Comparison of ENCODE assay signal across 8 cellular contexts in the genomic region with DNA sequence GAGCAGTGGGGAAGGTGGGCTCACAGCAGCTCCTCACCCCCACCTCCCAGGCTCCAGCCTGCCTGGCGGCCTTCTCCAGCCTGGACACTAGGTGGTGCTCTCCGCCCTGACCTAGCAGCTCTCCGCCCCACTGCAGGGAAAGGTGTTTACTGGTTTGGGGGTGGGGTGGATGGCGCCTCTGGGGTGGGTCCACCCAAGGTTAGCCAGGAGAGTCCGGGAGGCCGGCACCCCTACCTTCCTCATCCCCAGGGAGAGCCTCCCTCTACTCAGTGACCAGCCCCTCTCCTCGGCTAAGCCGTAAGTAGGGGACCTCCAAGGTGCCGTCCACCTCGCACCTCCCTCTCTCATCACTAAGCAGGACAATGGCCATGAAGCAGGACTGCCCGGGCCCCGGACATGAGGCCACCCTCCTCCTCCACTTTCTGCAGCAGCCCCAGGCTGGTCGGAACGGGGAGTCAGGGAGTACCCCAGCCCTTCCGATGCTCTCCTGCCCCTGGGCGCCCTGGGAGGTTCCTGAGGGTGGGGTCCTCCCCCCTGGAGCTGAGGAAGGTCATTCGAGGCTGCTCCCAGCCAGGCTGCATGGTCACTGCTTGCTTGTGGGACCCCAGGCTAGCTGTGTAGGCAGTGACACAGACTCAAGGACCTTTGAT.
DNase-seq lines count a peak whose midpoint lies in the region; ATAC-seq, FAIRE-seq and TF ChIP-seq lines count a peak whose summit lies in the region.

No MANE protein-coding gene starts in this region.

- H3K4me2 ChIP-seq in K562 (ENCODE audit: insufficient read depth, low read length) = no peak overlapping the region

- H3K9ac ChIP-seq in K562 (ENCODE audit: insufficient read depth in 1 of 2, low read depth in 2 of 2, low read length in 2 of 2) (peak overlapping the region in 1 of 2 experiments; percentile 6; a peak in 1 of 4 replicates), iPS-18a (ENCODE audit: low read length) (peak overlapping the region; percentile 39)

- no peak overlapping the region for H2AFZ ChIP-seq in K562 (ENCODE audit: low read depth, low read length)

- H3K4me1 ChIP-seq in K562 (replicated peaks in 1 of 2; ENCODE audit: control insufficient read depth in 2 of 2, insufficient read depth in 2 of 2, low read length in 2 of 2) = peaks cover 0 to 16% of the 10 kb centered on the region in 2 experiments; a peak in 1 of 5 replicates
- H3K4me1 ChIP-seq in iPS-18a (ENCODE audit: control insufficient read depth, low read depth, low read length) = peaks cover 10% of the 10 kb centered on the region

- H3K27me3 ChIP-seq in K562 (ENCODE audit: control insufficient read depth in 2 of 2, insufficient read depth in 2 of 2, low read length in 2 of 2) (peaks cover 11 to 45% of the 10 kb centered on the region in 2 experiments; a peak in 4 of 5 replicates), iPS-18a (ENCODE audit: control insufficient read depth, insufficient read depth, low read length) (peaks cover 7% of the 10 kb centered on the region)

- TF ChIP-seq CTCF in LNCaP clone FGC (IDR thresholded peaks at IDR 0.05; ENCODE audit: control insufficient read depth, extremely low read depth, insufficient read depth) (peak; percentile 95), K562 (IDR thresholded peaks at IDR 0.05 in 2 of 3, conservative IDR thresholded peaks at IDR 0.05 in 1 of 3; ENCODE audit: insufficient read depth in 2 of 3, low read depth in 1 of 3, low read length in 3 of 3) (peak; percentile 80 to 93 (median 88))

- no peaks in the 10 kb centered on the region for H3K9me3 ChIP-seq in K562 (replicated peaks; ENCODE audit: control insufficient read depth, insufficient read depth, low read depth, low read length)
- H3K9me3 ChIP-seq in iPS-18a (ENCODE audit: control insufficient read depth, low read depth, low read length) = no peaks in the 10 kb centered on the region

- TF ChIP-seq RAD21 in K562 (CRISPR knock-in tag; conservative IDR thresholded peaks at IDR 0.05 in 1 of 2, IDR thresholded peaks at IDR 0.05 in 1 of 2) = peak in 1 of 2 experiments; percentile 87; a peak in 2 of 4 replicates

- peak; percentile 66 for DNase-seq in Daoy (ENCODE audit: low read depth)
- no peak for DNase-seq in LNCaP clone FGC (ENCODE audit: low read depth)
- DNase-seq in T1000 (lab: John Stamatoyannopoulos, UW) = peak; percentile 9
- peak; percentile 76 to 91 (median 88) for DNase-seq in K562 (ENCODE audit: extremely low read depth in 1 of 4, low spot score in 3 of 4)
- DNase-seq in stimulated activated CD4-positive, alpha-beta T cell treated with anti-CD3 and anti-CD28 coated beads, Interleukin-12 subunit alpha, Interleukin-12 subunit beta, amount 100 ng/mL, for 4 hours = peak; percentile 50

- peaks cover 17% of the 10 kb centered on the region for H4K20me1 ChIP-seq in K562 (replicated peaks; ENCODE audit: control insufficient read depth, insufficient read depth, low read length)

- POLR2A ChIA-PET in K562 (lab: Yijun Ruan, JAX) = interaction anchor here (0.5 to 1.0 kb wide), 2 partner anchors 60 to 86 kb away, joined by 3 read pairs; no protein-coding TSS in a partner anchor

- H3K9me1 ChIP-seq in K562 (ENCODE audit: control insufficient read depth, insufficient read depth, low read length) = no peaks in the 10 kb centered on the region

- ATAC-seq in K562 (peak; percentile 89), HG03108 (IDR thresholded peaks at IDR 0.05; ENCODE audit: unreplicated experiment) (no peak), HG02759 (IDR thresholded peaks at IDR 0.05; ENCODE audit: unreplicated experiment) (no peak)

- no peaks in the 10 kb centered on the region for H3K36me3 ChIP-seq in K562 (ENCODE audit: control insufficient read depth, insufficient read depth, low read length)
- no peaks in the 10 kb centered on the region for H3K36me3 ChIP-seq in iPS-18a (ENCODE audit: control insufficient read depth, low read depth, low read length)

- BruUV-seq in K562 (replicated peaks; lab: Mats Ljungman, UMichigan) = no TSS peak

- no peak overlapping the region for H3K4me3 ChIP-seq in LNCaP clone FGC (ENCODE audit: low read depth, low read length)
- H3K4me3 ChIP-seq in K562 = no peak overlapping the region
- peak overlapping the region; percentile 40 for H3K4me3 ChIP-seq in iPS-18a (ENCODE audit: low read length)

- CTCF ChIA-PET in K562 (lab: Yijun Ruan, JAX; ENCODE audit: low intra/inter-chr PET ratio) = interaction anchor here (0.6 to 5.0 kb wide), 9 partner anchors 77 to 663 kb away, joined by 3 to 58 read pairs (median 4); no protein-coding TSS in a partner anchor

- H3K27ac ChIP-seq in K562 (ENCODE audit: extremely low read depth, low read depth, low read length) (no peak overlapping the region), iPS-18a (ENCODE audit: low read length) (no peak overlapping the region)

- no peaks in the 10 kb centered on the region for H3K79me2 ChIP-seq in K562 (ENCODE audit: control insufficient read depth, insufficient read depth, low read length)

- in situ Hi-C loops in K562 (cut with MboI) = loop anchor here (5.0 to 25.0 kb wide), 3 partner anchors 83 to 643 kb away; partner anchors contain the start of gene SLC45A1

- WGBS in K562 (ENCODE audit: insufficient coverage, low coverage, missing lambda C conversion rate) = 6% methylated on average over 17 of the region's 17 CpGs

- intact Hi-C loops in K562 (cut with micrococcal nuclease) = loop anchor here (5.0 kb wide), 2 partner anchors 348 to 678 kb away; no protein-coding TSS in a partner anchor

- FAIRE-seq in K562 (lab: Jason Lieb, UNC) = peak; percentile 78

- no peak for TF ChIP-seq POLR2A in K562 (conservative IDR thresholded peaks at IDR 0.05)

- no peak for TF ChIP-seq EP300 in K562 (IDR thresholded peaks at IDR 0.05; ENCODE audit: low read length)

TF ChIP-seq in K562, 482 proteins besides CTCF, POLR2A, EP300 and RAD21 (continues in another document):
- TF ChIP-seq ZNF134 (CRISPR knock-in tag; conservative IDR thresholded peaks at IDR 0.05) = no peak
- TF ChIP-seq OTX1 (CRISPR knock-in tag; IDR thresholded peaks at IDR 0.05) = no peak
- no peak for TF ChIP-seq XRCC4 (IDR thresholded peaks at IDR 0.05; ENCODE audit: extremely low read depth, insufficient read depth, insufficient read length)
- TF ChIP-seq RAD51 (IDR thresholded peaks at IDR 0.05; ENCODE audit: borderline replicate concordance, low read depth) = no peak
- TF ChIP-seq, protein P1, sequence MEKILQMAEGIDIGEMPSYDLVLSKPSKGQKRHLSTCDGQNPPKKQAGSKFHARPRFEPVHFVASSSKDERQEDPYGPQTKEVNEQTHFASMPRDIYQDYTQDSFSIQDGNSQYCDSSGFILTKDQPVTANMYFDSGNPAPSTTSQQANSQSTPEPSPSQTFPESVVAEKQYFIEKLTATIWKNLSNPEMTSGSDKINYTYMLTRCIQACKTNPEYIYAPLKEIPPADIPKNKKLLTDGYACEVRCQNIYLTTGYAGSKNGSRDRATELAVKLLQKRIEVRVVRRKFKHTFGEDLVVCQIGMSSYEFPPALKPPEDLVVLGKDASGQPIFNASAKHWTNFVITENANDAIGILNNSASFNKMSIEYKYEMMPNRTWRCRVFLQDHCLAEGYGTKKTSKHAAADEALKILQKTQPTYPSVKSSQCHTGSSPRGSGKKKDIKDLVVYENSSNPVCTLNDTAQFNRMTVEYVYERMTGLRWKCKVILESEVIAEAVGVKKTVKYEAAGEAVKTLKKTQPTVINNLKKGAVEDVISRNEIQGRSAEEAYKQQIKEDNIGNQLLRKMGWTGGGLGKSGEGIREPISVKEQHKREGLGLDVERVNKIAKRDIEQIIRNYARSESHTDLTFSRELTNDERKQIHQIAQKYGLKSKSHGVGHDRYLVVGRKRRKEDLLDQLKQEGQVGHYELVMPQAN (IDR thresholded peaks at IDR 0.05; ENCODE audit: borderline replicate concordance) = no peak
- TF ChIP-seq, protein P2, sequence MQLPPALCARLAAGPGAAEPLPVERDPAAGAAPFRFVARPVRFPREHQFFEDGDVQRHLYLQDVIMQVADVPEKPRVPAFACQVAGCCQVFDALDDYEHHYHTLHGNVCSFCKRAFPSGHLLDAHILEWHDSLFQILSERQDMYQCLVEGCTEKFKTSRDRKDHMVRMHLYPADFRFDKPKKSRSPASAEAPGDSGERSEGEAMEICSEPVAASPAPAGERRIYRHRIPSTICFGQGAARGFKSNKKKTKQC (CRISPR knock-in tag; IDR thresholded peaks at IDR 0.05) = no peak
- TF ChIP-seq, protein P3, sequence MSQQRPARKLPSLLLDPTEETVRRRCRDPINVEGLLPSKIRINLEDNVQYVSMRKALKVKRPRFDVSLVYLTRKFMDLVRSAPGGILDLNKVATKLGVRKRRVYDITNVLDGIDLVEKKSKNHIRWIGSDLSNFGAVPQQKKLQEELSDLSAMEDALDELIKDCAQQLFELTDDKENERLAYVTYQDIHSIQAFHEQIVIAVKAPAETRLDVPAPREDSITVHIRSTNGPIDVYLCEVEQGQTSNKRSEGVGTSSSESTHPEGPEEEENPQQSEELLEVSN (IDR thresholded peaks at IDR 0.05; ENCODE audit: borderline replicate concordance in 1 of 2, extremely low read depth in 1 of 2, insufficient read depth in 1 of 2, insufficient read length in 1 of 2, low read depth in 1 of 2, low read length in 1 of 2, poor library complexity in 1 of 2, severe bottlenecking in 1 of 2) = no peak
- TF ChIP-seq CBX1 (IDR thresholded peaks at IDR 0.05; ENCODE audit: low read depth) = no peak
- TF ChIP-seq ZNF644 (tag; IDR thresholded peaks at IDR 0.05; ENCODE audit: low read depth) = no peak
- no peak for TF ChIP-seq FOXA1 (IDR thresholded peaks at IDR 0.05; ENCODE audit: borderline replicate concordance)
- TF ChIP-seq NFE2L1 (tag; IDR thresholded peaks at IDR 0.05; ENCODE audit: borderline replicate concordance, low read depth) = no peak
- no peak for TF ChIP-seq SMAD4 (CRISPR knock-in tag; conservative IDR thresholded peaks at IDR 0.05)
